In genomic region chr6:78363688-78364087, GRCh38 we compare ENCODE assay signal across 23 cellular contexts.
"Had no signal": no experiment of that assay in that cellular context is flagged by ENCODE, and none has a peak within 500 bp of the region (broad histone marks: within the 10 kb centered on the region; RNA-seq: fewer than 3 reads in every experiment).

No MANE protein-coding gene starts in this region.

- H3K36me3 ChIP-seq: left ventricle myocardium inferior, ovary, right atrium auricular region, right lobe of liver, stomach, tibial artery, upper lobe of right lung had no signal

- H3K4me3 ChIP-seq: hepatocyte, left ventricle myocardium inferior, lung, mucosa of descending colon, ovary, right atrium auricular region, right lobe of liver, smooth muscle cell, stomach, testis, tibial artery, upper lobe of right lung had no signal

- FAIRE-seq: urothelium cell line had no signal

- H3K4me2 ChIP-seq: hepatocyte, smooth muscle cell had no signal

- H3K9me3 ChIP-seq: mucosa of descending colon, ovary, right atrium auricular region, right lobe of liver, stomach, testis, tibial artery, upper lobe of right lung had no signal

- DNase-seq: islet precursor cell; left ventricle myocardium inferior; midbrain; mucosa of descending colon; naive thymus-derived CD4-positive, alpha-beta T cell; ovary; right lobe of liver; stimulated activated CD4-positive, alpha-beta T cell treated with anti-CD3 and anti-CD28 coated beads, Interleukin-12 subunit alpha, Interleukin-12 subunit beta, amount 100 ng/mL, for 4 hours; stimulated activated CD4-positive, alpha-beta T cell treated with anti-CD3 and anti-CD28 coated beads, Interleukin-15, amount 100 ng/mL, for 24 hours; stimulated activated CD4-positive, alpha-beta T cell treated with anti-CD3 and anti-CD28 coated beads, Interleukin-2, amount 100 ng/mL, for 24 hours; stimulated activated CD4-positive, alpha-beta T cell treated with anti-CD3 and anti-CD28 coated beads, Interleukin-4, amount 100 ng/mL, for 1 hour; stimulated activated naive B cell treated with anti-CD40 and anti-IgM and Interleukin-4, amounts not matched to agents 10 μg/mL and 1 μg/mL and 100 μg/mL, for 72 hours; stimulated activated naive CD8-positive, alpha-beta T cell treated with anti-CD3 and anti-CD28 coated beads, Interleukin-15, Interleukin-2, amounts not matched to agents 100 U/mL and 50 U/mL, for 24 hours; stomach; testis; tibial artery; trophoblast cell; upper lobe of right lung had no signal

- H3K27me3 ChIP-seq: hepatocyte, ovary, right atrium auricular region, right lobe of liver, stomach, testis, tibial artery, upper lobe of right lung had no signal

- H3K79me2 ChIP-seq: hepatocyte had no signal

- H3K4me1 ChIP-seq: left ventricle myocardium inferior, right atrium auricular region, right lobe of liver, stomach, testis, tibial artery, upper lobe of right lung had no signal

- H3K27ac ChIP-seq: hepatocyte, left ventricle myocardium inferior, ovary, right atrium auricular region, right lobe of liver, stomach, testis, tibial artery, upper lobe of right lung had no signal

- H2AFZ ChIP-seq: hepatocyte had no signal
